ENCODE assay signal across 28 cellular contexts in genomic region chr2:225182126-225182525, GRCh38.
"Had no signal": no experiment of that assay in that cellular context is flagged by ENCODE, and none has a peak within 500 bp of the region (broad histone marks: within the 10 kb centered on the region; RNA-seq: fewer than 3 reads in every experiment).

No MANE protein-coding gene starts in this region.

- H3K4me3 ChIP-seq: coronary artery, esophagus squamous epithelium, gastroesophageal sphincter, heart left ventricle, suprapubic skin, tibial nerve, uterus had no signal

- FAIRE-seq: astrocyte, islet of Langerhans had no signal

- H3K4me1 Mint-ChIP-seq: central memory CD8-positive, alpha-beta T cell; nephron; stimulated activated effector memory CD8-positive, alpha-beta T cell treated with anti-CD3 and anti-CD28 coated beads, Interleukin-12 subunit alpha, Interleukin-12 subunit beta, amount 100 ng/mL, for 72 hours; stimulated activated naive CD8-positive, alpha-beta T cell treated with anti-CD3 and anti-CD28 coated beads, Interleukin-15, amount 100 ng/mL, for 72 hours had no signal

- H3K4me3 Mint-ChIP-seq: activated naive CD8-positive, alpha-beta T cell; activated T-cell treated with anti-CD3 and anti-CD28 coated beads, Interleukin-2, amount 50 U/mL, for 4 hours; central memory CD8-positive, alpha-beta T cell; nephron; stimulated activated effector memory CD8-positive, alpha-beta T cell treated with anti-CD3 and anti-CD28 coated beads, Interleukin-12 subunit alpha, Interleukin-12 subunit beta, amount 100 ng/mL, for 72 hours; stimulated activated naive CD8-positive, alpha-beta T cell treated with anti-CD3 and anti-CD28 coated beads, Interleukin-15, amount 100 ng/mL, for 72 hours had no signal

- H3K9me3 ChIP-seq: esophagus squamous epithelium, gastroesophageal sphincter, heart left ventricle, suprapubic skin, tibial nerve, uterus had no signal

- H3K36me3 Mint-ChIP-seq: activated naive CD8-positive, alpha-beta T cell; stimulated activated effector memory CD8-positive, alpha-beta T cell treated with anti-CD3 and anti-CD28 coated beads, Interleukin-12 subunit alpha, Interleukin-12 subunit beta, amount 100 ng/mL, for 72 hours had no signal

- H3K4me1 ChIP-seq: esophagus squamous epithelium, gastroesophageal sphincter, heart left ventricle, suprapubic skin, tibial nerve, uterus had no signal

- H3K9me3 Mint-ChIP-seq: activated T-cell treated with anti-CD3 and anti-CD28 coated beads, Interleukin-2, amount 50 U/mL, for 4 hours; activated T-helper 2 cell treated with anti-CD3 and anti-CD28 coated beads, Interferon-gamma antibody, Interleukin-2, Interleukin-4, amounts not matched to agents 10 μg/mL and 5 μg/mL and 100 μg/mL, durations not matched to agents 14 hours and 24 hours and 36 hours; central memory CD8-positive, alpha-beta T cell; nephron; stimulated activated effector memory CD8-positive, alpha-beta T cell treated with anti-CD3 and anti-CD28 coated beads, Interleukin-12 subunit alpha, Interleukin-12 subunit beta, amount 100 ng/mL, for 72 hours; stimulated activated naive CD8-positive, alpha-beta T cell treated with anti-CD3 and anti-CD28 coated beads, Interleukin-15, amount 100 ng/mL, for 72 hours had no signal

- DNase-seq: activated CD4-positive, alpha-beta T cell treated with anti-CD3 and anti-CD28 coated beads for 4 hours; activated CD4-positive, alpha-beta T cell treated with anti-CD3 and anti-CD28 coated beads, Interleukin-2, amount 50 U/mL, for 48 hours; activated CD4-positive, CD25-positive, alpha-beta regulatory T cell; activated CD8-positive, alpha-beta memory T cell treated with anti-CD3 and anti-CD28 coated beads, Interleukin-2, amount 50 U/mL, for 48 hours; activated naive CD4-positive, alpha-beta T cell; activated T-cell treated with anti-CD3 and anti-CD28 coated beads, Interleukin-2, amount 50 U/mL, for 4 hours; esophagus squamous epithelium; heart left ventricle; left ventricle myocardium superior; mammary epithelial cell; nucleus accumbens; small intestine; stimulated activated CD4-positive, alpha-beta T cell treated with anti-CD3 and anti-CD28 coated beads, Interleukin-2, amount 100 ng/mL, for 24 hours; stimulated activated naive CD8-positive, alpha-beta T cell treated with anti-CD3 and anti-CD28 coated beads, Interleukin-15, amount 100 ng/mL, for 72 hours; T-helper 1 cell; uterus had no signal

- H3K27ac ChIP-seq: coronary artery, esophagus squamous epithelium, gastroesophageal sphincter, heart left ventricle, suprapubic skin, tibial nerve, uterus had no signal

- H3K27ac Mint-ChIP-seq: activated naive CD8-positive, alpha-beta T cell; activated T-helper 2 cell treated with anti-CD3 and anti-CD28 coated beads, Interferon-gamma antibody, Interleukin-2, Interleukin-4, amounts not matched to agents 10 μg/mL and 5 μg/mL and 100 μg/mL, durations not matched to agents 14 hours and 24 hours and 36 hours; nephron; stimulated activated effector memory CD8-positive, alpha-beta T cell treated with anti-CD3 and anti-CD28 coated beads, Interleukin-12 subunit alpha, Interleukin-12 subunit beta, amount 100 ng/mL, for 72 hours; stimulated activated naive CD8-positive, alpha-beta T cell treated with anti-CD3 and anti-CD28 coated beads, Interleukin-15, amount 100 ng/mL, for 72 hours had no signal

- H3K27me3 ChIP-seq: esophagus squamous epithelium, gastroesophageal sphincter, heart left ventricle, suprapubic skin, tibial nerve, uterus had no signal

- H3K27me3 Mint-ChIP-seq: stimulated activated naive CD8-positive, alpha-beta T cell treated with anti-CD3 and anti-CD28 coated beads, Interleukin-15, amount 100 ng/mL, for 72 hours had no signal

- H3K36me3 ChIP-seq: esophagus squamous epithelium, gastroesophageal sphincter, heart left ventricle, suprapubic skin, tibial nerve, uterus had no signal

- ATAC-seq: activated T-cell treated with anti-CD3 and anti-CD28 coated beads, Interleukin-2, amount 50 U/mL, for 4 hours; gastroesophageal sphincter; heart left ventricle; left ventricle myocardium superior; sciatic nerve; stimulated activated effector memory CD8-positive, alpha-beta T cell treated with anti-CD3 and anti-CD28 coated beads, Interleukin-12 subunit alpha, Interleukin-12 subunit beta, amount 100 ng/mL, for 72 hours; stimulated activated naive CD8-positive, alpha-beta T cell treated with anti-CD3 and anti-CD28 coated beads, Interleukin-15, amount 100 ng/mL, for 72 hours had no signal
